ENCODE assay signal across 8 cellular contexts in the genomic region with DNA sequence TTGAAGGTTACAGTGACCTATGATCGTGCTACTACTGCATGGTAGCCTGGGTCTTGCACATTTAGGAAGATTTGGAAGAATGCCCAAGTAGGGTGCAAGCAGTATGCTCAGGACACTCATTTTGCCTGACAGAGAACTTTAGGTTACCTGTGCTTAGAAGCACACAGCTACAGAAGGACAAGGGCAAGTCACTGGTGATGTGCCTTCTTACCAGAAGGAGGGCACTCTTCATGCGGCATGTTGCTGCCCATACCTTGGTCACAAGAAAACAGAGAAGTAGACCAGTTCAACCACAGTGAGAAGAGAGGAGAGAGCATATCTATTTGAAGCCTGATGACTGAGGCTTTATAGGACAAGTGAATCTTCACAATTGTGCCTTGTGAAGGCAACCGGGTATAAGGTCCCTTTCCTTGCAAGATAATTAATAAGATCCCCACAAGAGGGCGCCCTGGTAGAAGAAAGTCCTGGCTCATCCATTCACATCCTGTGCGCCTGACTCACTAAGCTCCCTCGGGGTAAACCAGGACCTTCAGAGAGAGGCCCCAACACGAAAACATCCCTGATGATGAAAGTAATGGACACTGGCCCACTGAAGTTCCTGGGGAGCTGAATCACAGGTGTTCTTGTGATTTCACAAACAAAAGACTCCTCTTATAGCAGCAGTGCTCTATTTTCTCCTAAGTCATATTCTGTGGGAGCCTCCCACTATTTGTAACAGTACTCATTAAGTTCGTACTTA. TPM values are rescaled to one million over a fixed set of nuclear protein-coding genes. Genes with fewer than 3 reads are reported as not detected.
A peak's percentile ranks its signal among the peaks of the same experiment; 100 is the strongest.
DNase-seq lines count a peak whose midpoint lies in the region; ATAC-seq and TF ChIP-seq lines count a peak whose summit lies in the region.

No MANE protein-coding gene starts in this region.

- TF ChIP-seq CTCF in CD14-positive monocyte (IDR thresholded peaks at IDR 0.05) = peak; percentile 72

- H3K27ac Mint-ChIP-seq in CD14-positive monocyte (peak overlapping the region in 3 of 7 donors; percentile 23 to 71 (median 46)), memory B cell (no peak overlapping the region)

- H3K36me3 Mint-ChIP-seq in CD14-positive monocyte = no peaks in the 10 kb centered on the region
- no peaks in the 10 kb centered on the region for H3K36me3 Mint-ChIP-seq in memory B cell

- intact Hi-C loops in CD14-positive monocyte (cut with micrococcal nuclease) = loop anchor here in 1 of 2 donors (5.0 to 10.0 kb wide), 2 partner anchors 204 to 597 kb away; a partner anchor contains a TSS

- H3K27me3 Mint-ChIP-seq in CD14-positive monocyte (ENCODE audit: low read depth in 3 of 3) (peaks cover 0 to 2% (median 0%) of the 10 kb centered on the region in 3 donors), memory B cell (peaks cover 13% of the 10 kb centered on the region)

- H3K4me3 Mint-ChIP-seq in CD14-positive monocyte = no peak overlapping the region
- no peak overlapping the region for H3K4me3 Mint-ChIP-seq in memory B cell

- H3K4me1 Mint-ChIP-seq in CD14-positive monocyte = peaks cover 17% of the 10 kb centered on the region
- H3K4me1 Mint-ChIP-seq in memory B cell = peaks cover 5% of the 10 kb centered on the region

- ATAC-seq in GM19324 (IDR thresholded peaks at IDR 0.05; ENCODE audit: low FRiP score, unreplicated experiment) (peak; percentile 86), HG03432 (IDR thresholded peaks at IDR 0.05; ENCODE audit: unreplicated experiment) (peak; percentile 93), memory B cell (ENCODE audit: low read depth) (peak; percentile 81)

- DNase-seq in CD14-positive monocyte (ENCODE audit: low spot score) (peak; percentile 82), NCI-H526 (lab: John Stamatoyannopoulos, UW) (peak; percentile 65 to 92), memory B cell (ENCODE audit: low spot score in 2 of 2) (peak; percentile 64 to 71)
- DNase-seq in activated CD4-positive, alpha-beta T cell treated with anti-CD3 and anti-CD28 coated beads, Interleukin-2, amount 50 U/mL, for 4 hours = peak; percentile 60
- DNase-seq in effector CD4-positive, alpha-beta T cell = peak; percentile 73
- peak; percentile 55 for DNase-seq in stimulated activated CD8-positive, alpha-beta memory T cell treated with anti-CD3 and anti-CD28 coated beads, Interleukin-15, amount 100 ng/mL, for 1 hour (ENCODE audit: low read depth)

- peaks cover 0 to 4% (median 0%) of the 10 kb centered on the region in 7 donors for H3K9me3 Mint-ChIP-seq in CD14-positive monocyte
- H3K9me3 Mint-ChIP-seq in memory B cell = no peaks in the 10 kb centered on the region

RNA-seq across cellular contexts. Expression of a gene that starts 38.1 kb away (rescaled TPM):
- 1 to 10 TPM; 6.4 to 6.7 TPM for polyA plus RNA-seq in CD14-positive monocyte

Comparison
In these comparisons a context has a peak if more than half of its experiments do, and no peak if none do; other contexts are left out.
1. Peak in every context shown above with its lines: DNase-seq and ATAC-seq.